29 cellular contexts compared by ENCODE assay signal in genomic region chr2:7666561-7667259, GRCh38.
DNase-seq lines count a peak whose midpoint lies in the region; ATAC-seq, FAIRE-seq and TF ChIP-seq lines count a peak whose summit lies in the region.
"Had no signal": no experiment of that assay in that cellular context is flagged by ENCODE, and none has a peak within 500 bp of the region (broad histone marks: within the 10 kb centered on the region; RNA-seq: fewer than 3 reads in every experiment).

No MANE protein-coding gene starts in this region.

- H3K9me3 ChIP-seq in K562 (replicated peaks; ENCODE audit: control insufficient read depth, insufficient read depth, low read depth, low read length): no peaks in the 10 kb centered on the region
- H3K9me3 ChIP-seq in Peyer's patch: no peaks in the 10 kb centered on the region
- H3K9me3 ChIP-seq: adrenal gland, body of pancreas, tibial artery had no signal

- ATAC-seq in K562 (no peak), GM18498 (IDR thresholded peaks at IDR 0.05; ENCODE audit: unreplicated experiment) (no peak)
- ATAC-seq: body of pancreas, left ventricle myocardium superior had no signal

- TF ChIP-seq EP300 in K562 (IDR thresholded peaks at IDR 0.05; ENCODE audit: low read length): no peak

- no peaks in the 10 kb centered on the region for H3K36me3 ChIP-seq in K562 (ENCODE audit: control insufficient read depth, insufficient read depth, low read length)
- no peaks in the 10 kb centered on the region for H3K36me3 ChIP-seq in Peyer's patch
- H3K36me3 ChIP-seq: adrenal gland, tibial artery had no signal

- FAIRE-seq in K562 (lab: Jason Lieb, UNC): no peak
- FAIRE-seq: islet of Langerhans had no signal

- no peak overlapping the region for H2AFZ ChIP-seq in K562 (ENCODE audit: low read depth, low read length)

- in situ Hi-C loops in K562 (cut with MboI): no loop called here

- no peak for TF ChIP-seq RAD21 in K562 (CRISPR knock-in tag; conservative IDR thresholded peaks at IDR 0.05 in 1 of 2, IDR thresholded peaks at IDR 0.05 in 1 of 2)

- peaks cover 2% of the 10 kb centered on the region for H3K9me3 Mint-ChIP-seq in nephron progenitor cell
- H3K9me3 Mint-ChIP-seq: IgD-negative memory B cell; mesothelial cell of epicardium; naive B cell; stimulated activated naive CD8-positive, alpha-beta T cell treated with anti-CD3 and anti-CD28 coated beads, Interleukin-15, Interleukin-2, amounts not matched to agents 100 ng/mL and 50 ng/mL, for 24 hours had no signal

- H3K27ac ChIP-seq in K562 (ENCODE audit: extremely low read depth, low read depth, low read length) (no peak overlapping the region), Peyer's patch (no peak overlapping the region)
- H3K27ac ChIP-seq: adrenal gland, body of pancreas, RWPE1, tibial artery had no signal

- no peak overlapping the region for H3K9ac ChIP-seq in K562 (ENCODE audit: insufficient read depth in 1 of 2, low read depth in 2 of 2, low read length in 2 of 2)

- H3K27me3 ChIP-seq in K562 (ENCODE audit: control insufficient read depth in 2 of 2, insufficient read depth in 2 of 2, low read length in 2 of 2): no peaks in the 10 kb centered on the region
- H3K27me3 ChIP-seq in Peyer's patch: no peaks in the 10 kb centered on the region
- H3K27me3 ChIP-seq: adrenal gland, body of pancreas, tibial artery had no signal

- BruUV-seq in K562 (replicated peaks; lab: Mats Ljungman, UMichigan): no TSS peak

- intact Hi-C loops in K562 (cut with micrococcal nuclease): no loop called here

- DNase-seq in DMS 273 (lab: John Stamatoyannopoulos, UW; ENCODE audit: unreplicated experiment): peak; percentile 98
- peak; percentile 10 for DNase-seq in GM12865 (ENCODE audit: low read depth)
- peak; percentile 13 to 77 for DNase-seq in NCI-H446 (lab: John Stamatoyannopoulos, UW)
- no peak for DNase-seq in K562 (ENCODE audit: extremely low read depth in 1 of 4, low spot score in 3 of 4)
- no peak for DNase-seq in Peyer's patch
- DNase-seq in SIG-M5 treated with dmso at 0.1 percent for 504 hours (lab: John Stamatoyannopoulos, UW; ENCODE audit: unreplicated experiment): no peak
- no peak for DNase-seq in nephron progenitor cell
- DNase-seq: activated CD4-positive, CD25-positive, alpha-beta regulatory T cell treated with anti-CD3 and anti-CD28 coated beads, Interleukin-2, amount 50 U/mL, for 72 hours; activated naive CD4-positive, alpha-beta T cell treated with Interleukin-2 at 50 U/mL for 16 hours; activated T-cell treated with anti-CD3 and anti-CD28 coated beads, Interleukin-2, amount 50 U/mL, for 1 hour; adrenal gland; body of pancreas; Calu3; effector CD4-positive, alpha-beta T cell; H7; left ventricle myocardium superior; naive B cell; NCI-H1105; NCI-H2029; NCI-H510A treated with DMSO at 0.1 percent for 48 hours; nucleus accumbens; tibial artery had no signal

- H3K4me2 ChIP-seq in K562 (ENCODE audit: insufficient read depth, low read length): no peak overlapping the region

- H3K79me2 ChIP-seq in K562 (ENCODE audit: control insufficient read depth, insufficient read depth, low read length): no peaks in the 10 kb centered on the region

- H3K4me3 Mint-ChIP-seq in nephron progenitor cell: no peak overlapping the region
- H3K4me3 Mint-ChIP-seq: CD14-positive monocyte; IgD-negative memory B cell; mesothelial cell of epicardium; naive B cell; stimulated activated naive CD8-positive, alpha-beta T cell treated with anti-CD3 and anti-CD28 coated beads, Interleukin-15, Interleukin-2, amounts not matched to agents 100 ng/mL and 50 ng/mL, for 24 hours had no signal

- WGBS in K562 (ENCODE audit: insufficient coverage, low coverage, missing lambda C conversion rate): 6% methylated on average over 10 of the region's 10 CpGs

- TF ChIP-seq POLR2A in K562 (conservative IDR thresholded peaks at IDR 0.05) (no peak), Peyer's patch (IDR thresholded peaks at IDR 0.05) (no peak)

- H3K27ac Mint-ChIP-seq in nephron progenitor cell: no peak overlapping the region
- H3K27ac Mint-ChIP-seq: CD14-positive monocyte; IgD-negative memory B cell; mesothelial cell of epicardium; naive B cell; stimulated activated naive CD8-positive, alpha-beta T cell treated with anti-CD3 and anti-CD28 coated beads, Interleukin-15, Interleukin-2, amounts not matched to agents 100 ng/mL and 50 ng/mL, for 24 hours had no signal

- POLR2A ChIA-PET in K562 (lab: Yijun Ruan, JAX): no interaction called here

- H3K4me3 ChIP-seq in GM12865 (ENCODE audit: low read depth, low read length) (no peak overlapping the region), K562 (no peak overlapping the region), Peyer's patch (no peak overlapping the region)
- H3K4me3 ChIP-seq: adrenal gland, body of pancreas, tibial artery had no signal

- H4K20me1 ChIP-seq in K562 (replicated peaks; ENCODE audit: control insufficient read depth, insufficient read depth, low read length): no peaks in the 10 kb centered on the region

- peaks cover 2% of the 10 kb centered on the region for H3K27me3 Mint-ChIP-seq in nephron progenitor cell (ENCODE audit: low read depth, poor library complexity)
- H3K27me3 Mint-ChIP-seq: stimulated activated naive CD8-positive, alpha-beta T cell treated with anti-CD3 and anti-CD28 coated beads, Interleukin-15, Interleukin-2, amounts not matched to agents 100 ng/mL and 50 ng/mL, for 24 hours had no signal

- TF ChIP-seq CTCF in GM12865 (IDR thresholded peaks at IDR 0.05; ENCODE audit: insufficient read depth, low read depth, low read length, missing control alignments) (no peak), K562 (IDR thresholded peaks at IDR 0.05 in 2 of 3, conservative IDR thresholded peaks at IDR 0.05 in 1 of 3; ENCODE audit: insufficient read depth in 2 of 3, low read depth in 1 of 3, low read length in 3 of 3) (no peak), Peyer's patch (IDR thresholded peaks at IDR 0.05) (no peak), nephron progenitor cell (IDR thresholded peaks at IDR 0.05) (no peak)

- peaks cover 6% of the 10 kb centered on the region for H3K4me1 Mint-ChIP-seq in nephron progenitor cell
- H3K4me1 Mint-ChIP-seq: CD14-positive monocyte, IgD-negative memory B cell, mesothelial cell of epicardium, naive B cell had no signal

- H3K4me1 ChIP-seq in K562 (replicated peaks in 1 of 2; ENCODE audit: control insufficient read depth in 2 of 2, insufficient read depth in 2 of 2, low read length in 2 of 2): no peaks in the 10 kb centered on the region
- no peaks in the 10 kb centered on the region for H3K4me1 ChIP-seq in Peyer's patch
- H3K4me1 ChIP-seq: body of pancreas, tibial artery had no signal

- CTCF ChIA-PET in K562 (lab: Yijun Ruan, JAX; ENCODE audit: low intra/inter-chr PET ratio): no interaction called here

- no peaks in the 10 kb centered on the region for H3K9me1 ChIP-seq in K562 (ENCODE audit: control insufficient read depth, insufficient read depth, low read length)

- H3K36me3 Mint-ChIP-seq in nephron progenitor cell (ENCODE audit: low read depth): no peaks in the 10 kb centered on the region
- H3K36me3 Mint-ChIP-seq: CD14-positive monocyte, IgD-negative memory B cell, mesothelial cell of epicardium, naive B cell had no signal

TF ChIP-seq in K562, 482 proteins besides CTCF, POLR2A, EP300 and RAD21:
- TF ChIP-seq KLF1 (tag; IDR thresholded peaks at IDR 0.05) (no peak), ZNF76 (CRISPR knock-in tag; IDR thresholded peaks at IDR 0.05; ENCODE audit: borderline replicate concordance) (no peak), PCBP2 (IDR thresholded peaks at IDR 0.05; ENCODE audit: low read depth, low read length, poor library complexity, severe bottlenecking) (no peak), RFX1 (IDR thresholded peaks at IDR 0.05) (peak; percentile 67), NR3C1 (CRISPR knock-in tag; IDR thresholded peaks at IDR 0.05) (no peak), HBP1 (CRISPR knock-in tag; IDR thresholded peaks at IDR 0.05) (no peak), MED1 (CRISPR knock-in tag; IDR thresholded peaks at IDR 0.05; ENCODE audit: borderline replicate concordance) (no peak)

Comparison
In these comparisons a context has a peak if more than half of its experiments do, and no peak if none do; other contexts are left out.
1. DNase-seq: peak in DMS 273 (single experiment), GM12865 (single experiment) and NCI-H446 (2 of 2); none in K562 (0 of 4), Peyer's patch (0 of 3), SIG-M5 treated with dmso at 0.1 percent for 504 hours (single experiment) and nephron progenitor cell (single experiment).